9 cellular contexts compared by ENCODE assay signal in the genomic region with DNA sequence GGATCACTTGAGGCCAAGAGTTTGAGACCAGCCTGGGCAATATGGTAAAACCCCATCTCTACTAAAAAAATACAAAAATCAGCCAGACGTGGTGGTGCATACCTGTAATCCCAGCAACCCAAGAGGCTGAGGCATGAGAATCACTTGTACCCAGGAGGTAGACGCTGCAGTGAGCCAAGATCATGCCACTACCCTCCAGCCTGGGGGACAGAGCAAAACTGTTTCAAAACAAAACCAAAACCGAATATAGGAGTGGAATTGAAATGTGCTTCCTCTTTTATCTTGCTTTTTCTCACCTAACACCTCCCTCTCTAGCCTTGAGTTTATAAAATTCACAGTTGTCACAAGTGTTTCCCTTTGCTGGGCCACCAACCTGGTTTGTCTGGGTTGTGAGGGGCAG.
DNase-seq lines count a peak whose midpoint lies in the region; ATAC-seq and TF ChIP-seq lines count a peak whose summit lies in the region.
"Had no signal": no experiment of that assay in that cellular context is flagged by ENCODE, and none has a peak within 500 bp of the region (broad histone marks: within the 10 kb centered on the region; RNA-seq: fewer than 3 reads in every experiment).

No MANE protein-coding gene starts in this region.

- H3K4me3 Mint-ChIP-seq in stimulated activated memory B cell treated with anti-CD40 and anti-IgM and Interleukin-4, amounts not matched to agents 10 μg/mL and 1 μg/mL and 100 μg/mL, for 72 hours, result peak overlapping the region; percentile 55
- H3K4me3 Mint-ChIP-seq: dendritic cell treated with granulocyte-macrophage colony-stimulating factor and Interleukin-4, amounts not matched to agents 40 ng/mL and 50 ng/mL, for 4 days had no signal

- H3K9me3 Mint-ChIP-seq in stimulated activated memory B cell treated with anti-CD40 and anti-IgM and Interleukin-4, amounts not matched to agents 10 μg/mL and 1 μg/mL and 100 μg/mL, for 72 hours, result peaks cover 2% of the 10 kb centered on the region
- H3K9me3 Mint-ChIP-seq: dendritic cell treated with granulocyte-macrophage colony-stimulating factor and Interleukin-4, amounts not matched to agents 40 ng/mL and 50 ng/mL, for 4 days had no signal

- no peak overlapping the region for H3K4ac ChIP-seq in mesendoderm (ENCODE audit: low read depth, low read length)

- H2AK5ac ChIP-seq in mesendoderm (ENCODE audit: low read length), result no peak overlapping the region

- no peak overlapping the region for H4K8ac ChIP-seq in mesendoderm (ENCODE audit: low read depth, low read length)

- DNase-seq in GM19240 (ENCODE audit: insufficient read length, low spot score), result peak; percentile 19
- DNase-seq in ascending aorta (ENCODE audit: low spot score in 2 of 2), result no peak
- no peak for DNase-seq in activated CD4-positive, alpha-beta T cell treated with anti-CD3 and anti-CD28 coated beads for 4 hours
- no peak for DNase-seq in mesendoderm
- DNase-seq: T1000 had no signal

- no peaks in the 10 kb centered on the region for H3K9me3 ChIP-seq in ascending aorta

- no peak overlapping the region for H2BK15ac ChIP-seq in mesendoderm (replicated peaks; ENCODE audit: low read depth)

- H2BK5ac ChIP-seq in mesendoderm (ENCODE audit: low read length), result no peak overlapping the region

- ATAC-seq in HG02623 (IDR thresholded peaks at IDR 0.05; ENCODE audit: unreplicated experiment) (peak; percentile 96), HG03520 (IDR thresholded peaks at IDR 0.05; ENCODE audit: unreplicated experiment) (peak; percentile 94)
- ATAC-seq in stimulated activated memory B cell treated with anti-CD40 and anti-IgM and Interleukin-4, amounts not matched to agents 10 μg/mL and 1 μg/mL and 100 μg/mL, for 72 hours, result peak; percentile 79

- peaks cover 10% of the 10 kb centered on the region for H3K4me1 Mint-ChIP-seq in stimulated activated memory B cell treated with anti-CD40 and anti-IgM and Interleukin-4, amounts not matched to agents 10 μg/mL and 1 μg/mL and 100 μg/mL, for 72 hours

- no peak overlapping the region for H3K9ac ChIP-seq in mesendoderm (ENCODE audit: low read length)

- no CpG with 5 or more reads among the region's 3 CpGs for WGBS in mesendoderm (ENCODE audit: extremely low coverage, insufficient coverage, low lambda C conversion rate)

- H3K79me1 ChIP-seq in mesendoderm (ENCODE audit: low read length), result no peaks in the 10 kb centered on the region

- intact Hi-C loops in ascending aorta (cut with DNase I), result no loop called here

- no peak overlapping the region for H3K23ac ChIP-seq in mesendoderm (ENCODE audit: low read length)

- H3K36me3 ChIP-seq in ascending aorta, result no peaks in the 10 kb centered on the region
- H3K36me3 ChIP-seq in mesendoderm (ENCODE audit: control insufficient read depth, insufficient read depth, low read length), result no peaks in the 10 kb centered on the region

- TF ChIP-seq CTCF in ascending aorta (IDR thresholded peaks at IDR 0.05), result no peak

- no peaks in the 10 kb centered on the region for H3K27me3 Mint-ChIP-seq in stimulated activated memory B cell treated with anti-CD40 and anti-IgM and Interleukin-4, amounts not matched to agents 10 μg/mL and 1 μg/mL and 100 μg/mL, for 72 hours
- H3K27me3 Mint-ChIP-seq: dendritic cell treated with granulocyte-macrophage colony-stimulating factor and Interleukin-4, amounts not matched to agents 40 ng/mL and 50 ng/mL, for 4 days had no signal

- no peak overlapping the region for H3K18ac ChIP-seq in mesendoderm (ENCODE audit: low read length)

- no peak overlapping the region for H4K5ac ChIP-seq in mesendoderm (ENCODE audit: low read length)

- no peak overlapping the region for H2BK120ac ChIP-seq in mesendoderm (ENCODE audit: low read depth, low read length)

- H3K27ac ChIP-seq in ascending aorta, result no peak overlapping the region
- H3K27ac ChIP-seq in mesendoderm (ENCODE audit: low read depth, low read length), result no peak overlapping the region

- H3K27me3 ChIP-seq in ascending aorta, result no peaks in the 10 kb centered on the region
- H3K27me3 ChIP-seq in mesendoderm (ENCODE audit: insufficient read depth, low read length, poor library complexity), result no peaks in the 10 kb centered on the region

- H3K79me2 ChIP-seq in mesendoderm (ENCODE audit: control insufficient read depth, insufficient read depth, low read length), result no peaks in the 10 kb centered on the region

- H3K56ac ChIP-seq in mesendoderm (ENCODE audit: low read length), result no peak overlapping the region

- no peak overlapping the region for H3K4me2 ChIP-seq in mesendoderm (ENCODE audit: low read length)

- no peak overlapping the region for H3K4me3 ChIP-seq in ascending aorta
- H3K4me3 ChIP-seq in mesendoderm (ENCODE audit: low read length), result no peak overlapping the region

- H3K4me1 ChIP-seq in ascending aorta (no peaks in the 10 kb centered on the region), mesendoderm (ENCODE audit: control insufficient read depth, low read depth, low read length) (no peaks in the 10 kb centered on the region)

- peak overlapping the region; percentile 90 for H3K27ac Mint-ChIP-seq in stimulated activated memory B cell treated with anti-CD40 and anti-IgM and Interleukin-4, amounts not matched to agents 10 μg/mL and 1 μg/mL and 100 μg/mL, for 72 hours
- H3K27ac Mint-ChIP-seq: dendritic cell treated with granulocyte-macrophage colony-stimulating factor and Interleukin-4, amounts not matched to agents 40 ng/mL and 50 ng/mL, for 4 days had no signal

- no peaks in the 10 kb centered on the region for H3K36me3 Mint-ChIP-seq in stimulated activated memory B cell treated with anti-CD40 and anti-IgM and Interleukin-4, amounts not matched to agents 10 μg/mL and 1 μg/mL and 100 μg/mL, for 72 hours
